In genomic region chrX:81202413-81202794, GRCh38 we compare ENCODE assay signal across 8 cellular contexts. TPM values are rescaled to one million over a fixed set of nuclear protein-coding genes. Genes with fewer than 3 reads are reported as not detected.
A peak's percentile ranks its signal among the peaks of the same experiment; 100 is the strongest.
DNase-seq lines count a peak whose midpoint lies in the region; ATAC-seq and TF ChIP-seq lines count a peak whose summit lies in the region.

No MANE protein-coding gene starts in this region.

- H3K9me3 ChIP-seq in heart right ventricle (no peaks in the 10 kb centered on the region), gastrocnemius medialis (no peaks in the 10 kb centered on the region)

- H3K27me3 Mint-ChIP-seq in activated naive CD4-positive, alpha-beta T cell treated with anti-CD3 and anti-CD28 coated beads, Interleukin-2, amount 50 U/mL, for 24 hours: no peaks in the 10 kb centered on the region
- no peaks in the 10 kb centered on the region for H3K27me3 Mint-ChIP-seq in activated CD8-positive, alpha-beta T cell treated with anti-CD3 and anti-CD28 coated beads, Interleukin-2, amount 10 ng/mL, durations not matched to agents 7 days and 5 days (ENCODE audit: low read depth)

- POLR2A ChIA-PET in activated CD8-positive, alpha-beta T cell treated with anti-CD3 and anti-CD28 coated beads, Interleukin-2, amount 10 ng/mL, durations not matched to agents 7 days and 5 days (lab: Charles Lee): interaction anchor here (0.6 to 1.1 kb wide), 2 partner anchors 393 to 922 kb away, joined by 3 to 6 read pairs; partner anchors contain the start of gene BRWD3

- intact Hi-C loops in heart right ventricle (cut with DNase I): no loop called here
- intact Hi-C loops in gastrocnemius medialis (cut with DNase I; ENCODE audit: low total_unique reads): no loop called here

- H3K4me1 ChIP-seq in heart right ventricle (peaks cover 0 to 19% (median 0%) of the 10 kb centered on the region in 9 donors), gastrocnemius medialis (no peaks in the 10 kb centered on the region)

- in situ Hi-C loops in gastrocnemius medialis (cut with MboI; ENCODE audit: low sequenced_read_pairs in 4 of 4): no loop called here

- ATAC-seq in activated CD8-positive, alpha-beta T cell treated with anti-CD3 and anti-CD28 coated beads, Interleukin-2, amount 10 ng/mL, durations not matched to agents 7 days and 5 days: peak; percentile 27
- peak in 5 of 8 donors; percentile 20 to 45 (median 26) for ATAC-seq in heart right ventricle
- no peak for ATAC-seq in gastrocnemius medialis

- no peaks in the 10 kb centered on the region for H3K27me3 ChIP-seq in heart right ventricle
- H3K27me3 ChIP-seq in gastrocnemius medialis: no peaks in the 10 kb centered on the region

- peak overlapping the region; percentile 94 for H3K4me3 Mint-ChIP-seq in activated naive CD4-positive, alpha-beta T cell treated with anti-CD3 and anti-CD28 coated beads, Interleukin-2, amount 50 U/mL, for 24 hours
- H3K4me3 Mint-ChIP-seq in activated CD8-positive, alpha-beta T cell treated with anti-CD3 and anti-CD28 coated beads, Interleukin-2, amount 10 ng/mL, durations not matched to agents 7 days and 5 days: peak overlapping the region; percentile 88

- H3K4me3 ChIP-seq in heart right ventricle (peak overlapping the region; percentile 21 to 69 (median 62)), gastrocnemius medialis (peak overlapping the region; percentile 34 to 59 (median 46))

- WGBS in heart right ventricle, 2 donors: 1 to 2% methylated on average over 8 of the region's 8 CpGs

- TF ChIP-seq CTCF in heart right ventricle (IDR thresholded peaks at IDR 0.05): no peak
- TF ChIP-seq CTCF in gastrocnemius medialis (IDR thresholded peaks at IDR 0.05 in 4 of 5, conservative IDR thresholded peaks at IDR 0.05 in 1 of 5): no peak

- DNase-seq in activated naive CD4-positive, alpha-beta T cell (lab: John Stamatoyannopoulos, UW): no peak
- no peak for DNase-seq in activated CD8-positive, alpha-beta T cell treated with anti-CD3 and anti-CD28 coated beads, Interleukin-2, amount 10 ng/mL, durations not matched to agents 7 days and 5 days
- DNase-seq in heart right ventricle (no peak), gastrocnemius medialis (no peak), A172 (ENCODE audit: low spot score) (no peak), NCI-H1105 treated with DMSO at 0.1 percent for 48 hours (lab: John Stamatoyannopoulos, UW) (no peak), AML-193 (lab: John Stamatoyannopoulos, UW) (no peak)

- H3K36me3 ChIP-seq in heart right ventricle: no peaks in the 10 kb centered on the region
- H3K36me3 ChIP-seq in gastrocnemius medialis: no peaks in the 10 kb centered on the region

- CTCF ChIA-PET in activated CD8-positive, alpha-beta T cell treated with anti-CD3 and anti-CD28 coated beads, Interleukin-2, amount 10 ng/mL, durations not matched to agents 7 days and 5 days (lab: Charles Lee): no interaction called here

- no peak for TF ChIP-seq POLR2A in gastrocnemius medialis (IDR thresholded peaks at IDR 0.05)

- H3K9me3 Mint-ChIP-seq in activated naive CD4-positive, alpha-beta T cell treated with anti-CD3 and anti-CD28 coated beads, Interleukin-2, amount 50 U/mL, for 24 hours: no peaks in the 10 kb centered on the region
- H3K9me3 Mint-ChIP-seq in activated CD8-positive, alpha-beta T cell treated with anti-CD3 and anti-CD28 coated beads, Interleukin-2, amount 10 ng/mL, durations not matched to agents 7 days and 5 days (ENCODE audit: insufficient read depth): no peaks in the 10 kb centered on the region

- H3K27ac Mint-ChIP-seq in activated naive CD4-positive, alpha-beta T cell treated with anti-CD3 and anti-CD28 coated beads, Interleukin-2, amount 50 U/mL, for 24 hours: peak overlapping the region; percentile 96
- peak overlapping the region; percentile 93 for H3K27ac Mint-ChIP-seq in activated CD8-positive, alpha-beta T cell treated with anti-CD3 and anti-CD28 coated beads, Interleukin-2, amount 10 ng/mL, durations not matched to agents 7 days and 5 days

- H3K36me3 Mint-ChIP-seq in activated naive CD4-positive, alpha-beta T cell treated with anti-CD3 and anti-CD28 coated beads, Interleukin-2, amount 50 U/mL, for 24 hours: peaks cover 4% of the 10 kb centered on the region
- H3K36me3 Mint-ChIP-seq in activated CD8-positive, alpha-beta T cell treated with anti-CD3 and anti-CD28 coated beads, Interleukin-2, amount 10 ng/mL, durations not matched to agents 7 days and 5 days (ENCODE audit: low read depth): peaks cover 27% of the 10 kb centered on the region

- H3K27ac ChIP-seq in heart right ventricle: peak overlapping the region; percentile 48 to 90 (median 72)
- H3K27ac ChIP-seq in gastrocnemius medialis: peak overlapping the region; percentile 23 to 68 (median 58)

- peaks cover 60% of the 10 kb centered on the region for H3K4me1 Mint-ChIP-seq in activated naive CD4-positive, alpha-beta T cell treated with anti-CD3 and anti-CD28 coated beads, Interleukin-2, amount 50 U/mL, for 24 hours
- peaks cover 29% of the 10 kb centered on the region for H3K4me1 Mint-ChIP-seq in activated CD8-positive, alpha-beta T cell treated with anti-CD3 and anti-CD28 coated beads, Interleukin-2, amount 10 ng/mL, durations not matched to agents 7 days and 5 days (ENCODE audit: low read depth)

RNA-seq across cellular contexts. Expression of gene SH3BGRL, which starts 0.5 kb away (rescaled TPM):
- total RNA-seq in activated CD8-positive, alpha-beta T cell treated with anti-CD3 and anti-CD28 coated beads, Interleukin-2, amount 10 ng/mL, durations not matched to agents 7 days and 5 days: 10 to 100 TPM; 61.9 to 65.6 TPM
- total RNA-seq in heart right ventricle: 10 to 100 TPM; 13.2 to 54.1 (median 23.1) TPM
- polyA plus RNA-seq in heart right ventricle: 10 to 100 TPM; 23.1 to 29.4 TPM
- total RNA-seq in gastrocnemius medialis: 10 to 100 TPM; 11.2 to 26.0 (median 15.0) TPM
- 34.2 and 41.8 TPM in 2 replicates for total RNA-seq in A172 (2014; rRNA removed; shearing (Covaris generic))

RNA-seq across cellular contexts. Expression of gene HMGN5, which starts 0.7 kb away (rescaled TPM):
- total RNA-seq in activated CD8-positive, alpha-beta T cell treated with anti-CD3 and anti-CD28 coated beads, Interleukin-2, amount 10 ng/mL, durations not matched to agents 7 days and 5 days: 1 to 10 TPM; 1.5 to 1.9 TPM
- total RNA-seq in heart right ventricle (1 to 10 TPM in 9 of 10 donors, under 1 TPM in 1; 0.51 to 3.5 (median 1.9) TPM), gastrocnemius medialis (1 to 10 TPM in 3 of 4 donors, under 1 TPM in 1; 0.97 to 2.9 (median 1.2) TPM)
- polyA plus RNA-seq in heart right ventricle: 1 to 10 TPM; 3.4 to 9.9 TPM
- 0.05 TPM in 1 of 2 replicates, not detected in the other for total RNA-seq in A172 (2014; rRNA removed; shearing (Covaris generic))

Comparison
In these comparisons a context has a peak if more than half of its experiments do, and no peak if none do; other contexts are left out.
1. ATAC-seq: peak in activated CD8-positive, alpha-beta T cell treated with anti-CD3 and anti-CD28 coated beads, Interleukin-2, amount 10 ng/mL, durations not matched to agents 7 days and 5 days (single experiment) and heart right ventricle (5 of 8); none in gastrocnemius medialis (0 of 2).